Comparison of ENCODE assay signal across 34 cellular contexts in the genomic region with DNA sequence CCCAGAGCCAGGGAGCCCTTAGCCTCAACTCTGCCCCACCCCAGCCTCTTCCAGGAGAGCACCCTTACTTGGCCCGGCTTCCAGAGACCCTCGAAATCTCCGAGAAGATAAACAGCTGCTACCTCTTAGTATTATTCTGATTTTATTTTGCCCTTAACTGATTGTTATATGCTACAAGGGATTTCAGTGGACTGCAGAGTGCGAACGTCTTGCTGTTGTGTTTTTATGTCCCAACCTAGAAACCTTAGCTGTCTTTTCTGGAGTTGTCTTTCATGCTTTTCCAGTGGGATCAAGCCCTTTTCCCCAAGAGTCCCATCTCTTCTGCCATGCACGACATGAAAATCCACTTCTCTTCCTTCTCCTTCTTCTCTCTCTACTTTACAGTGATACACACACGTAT. TPM values are rescaled to one million over a fixed set of nuclear protein-coding genes. Genes with fewer than 3 reads are reported as not detected.
"Had no signal": no experiment of that assay in that cellular context is flagged by ENCODE, and none has a peak within 500 bp of the region (broad histone marks: within the 10 kb centered on the region; RNA-seq: fewer than 3 reads in every experiment).

No MANE protein-coding gene starts in this region.

- H3K27ac ChIP-seq: neural progenitor cell, ovary, parathyroid adenoma, psoas muscle, skin epidermis, spleen, stomach, thoracic aorta, thyroid gland, tibial nerve, upper lobe of left lung, vagina had no signal

- H3K27me3 ChIP-seq: neural progenitor cell, ovary, spleen, stomach, thyroid gland, tibial nerve, upper lobe of left lung, vagina had no signal

- H3K4me3 Mint-ChIP-seq: naive thymus-derived CD8-positive, alpha-beta T cell; natural killer cell treated with Interleukin-12 subunit alpha and Interleukin-12 subunit beta and Interleukin-15 and Interleukin-18, amount 100 ng/mL, for 72 hours; neural progenitor cell; stimulated activated effector memory CD8-positive, alpha-beta T cell treated with anti-CD3 and anti-CD28 coated beads, Interleukin-12 subunit alpha, Interleukin-12 subunit beta, amount 100 ng/mL, for 72 hours; stimulated activated naive B cell treated with anti-CD40 and anti-IgM and Interleukin-4, amounts not matched to agents 10 μg/mL and 1 μg/mL and 100 μg/mL, for 72 hours; stimulated activated naive CD8-positive, alpha-beta T cell treated with anti-CD3 and anti-CD28 coated beads, Interleukin-15, Interleukin-2, amounts not matched to agents 100 ng/mL and 50 ng/mL, for 24 hours had no signal

- H3K4me1 ChIP-seq: neural progenitor cell, parathyroid adenoma, psoas muscle, spleen, thyroid gland, tibial nerve, upper lobe of left lung, vagina had no signal

- H3K79me2 ChIP-seq: parathyroid adenoma had no signal

- FAIRE-seq: urothelium cell line had no signal

- H3K9ac ChIP-seq: neural progenitor cell, parathyroid adenoma had no signal

- DNase-seq: naive B cell; naive thymus-derived CD8-positive, alpha-beta T cell; occipital lobe; ovary; posterior cingulate gyrus; psoas muscle; spleen; stimulated activated CD4-positive, alpha-beta T cell treated with anti-CD3 and anti-CD28 coated beads, Interleukin-12 subunit alpha, Interleukin-12 subunit beta, amount 100 ng/mL, for 4 hours; stimulated activated CD4-positive, alpha-beta T cell treated with anti-CD3 and anti-CD28 coated beads, Interleukin-1b, Interleukin-23, amount 100 ng/mL, for 48 hours; stimulated activated CD4-positive, alpha-beta T cell treated with anti-CD3 and anti-CD28 coated beads, Interleukin-4, amount 100 ng/mL, for 1 hour; stimulated activated naive B cell treated with anti-CD40 and anti-IgM and Interleukin-4, amounts not matched to agents 10 μg/mL and 1 μg/mL and 100 μg/mL, for 72 hours; stimulated activated naive CD4-positive, alpha-beta T cell treated with Interleukin-2 at 50 U/mL for 16 hours; stomach; thyroid gland; trophoblast cell had no signal

- H3K27ac Mint-ChIP-seq: natural killer cell treated with Interleukin-12 subunit alpha and Interleukin-12 subunit beta and Interleukin-15 and Interleukin-18, amount 100 ng/mL, for 72 hours; neural progenitor cell; progenitor cell of endocrine pancreas; stimulated activated effector memory CD8-positive, alpha-beta T cell treated with anti-CD3 and anti-CD28 coated beads, Interleukin-12 subunit alpha, Interleukin-12 subunit beta, amount 100 ng/mL, for 72 hours; stimulated activated naive B cell treated with anti-CD40 and anti-IgM and Interleukin-4, amounts not matched to agents 10 μg/mL and 1 μg/mL and 100 μg/mL, for 72 hours; stimulated activated naive CD8-positive, alpha-beta T cell treated with anti-CD3 and anti-CD28 coated beads, Interleukin-15, Interleukin-2, amounts not matched to agents 100 ng/mL and 50 ng/mL, for 24 hours had no signal

- H2AFZ ChIP-seq: neural progenitor cell, parathyroid adenoma had no signal

- H3K4me2 ChIP-seq: neural progenitor cell, smooth muscle cell had no signal

- H3K36me3 ChIP-seq: neural progenitor cell, ovary, thyroid gland, vagina had no signal

- ATAC-seq: naive thymus-derived CD8-positive, alpha-beta T cell; natural killer cell treated with Interleukin-12 subunit alpha and Interleukin-12 subunit beta and Interleukin-15 and Interleukin-18, amount 100 ng/mL, for 72 hours; psoas muscle; right cardiac atrium; sciatic nerve; stimulated activated effector memory CD8-positive, alpha-beta T cell treated with anti-CD3 and anti-CD28 coated beads, Interleukin-12 subunit alpha, Interleukin-12 subunit beta, amount 100 ng/mL, for 72 hours; stimulated activated naive B cell treated with anti-CD40 and anti-IgM and Interleukin-4, amounts not matched to agents 10 μg/mL and 1 μg/mL and 100 μg/mL, for 72 hours had no signal

- H3K4me1 Mint-ChIP-seq: naive B cell; stimulated activated effector memory CD8-positive, alpha-beta T cell treated with anti-CD3 and anti-CD28 coated beads, Interleukin-12 subunit alpha, Interleukin-12 subunit beta, amount 100 ng/mL, for 72 hours had no signal

- H3K27me3 Mint-ChIP-seq: progenitor cell of endocrine pancreas; stimulated activated naive CD8-positive, alpha-beta T cell treated with anti-CD3 and anti-CD28 coated beads, Interleukin-15, Interleukin-2, amounts not matched to agents 100 ng/mL and 50 ng/mL, for 24 hours had no signal

- H3K4me3 ChIP-seq: neural progenitor cell, ovary, psoas muscle, skin epidermis, smooth muscle cell, spleen, stomach, thoracic aorta, thyroid gland, tibial nerve, upper lobe of left lung, vagina had no signal

- H3K9me3 Mint-ChIP-seq: naive B cell; naive thymus-derived CD8-positive, alpha-beta T cell; natural killer cell treated with Interleukin-12 subunit alpha and Interleukin-12 subunit beta and Interleukin-15 and Interleukin-18, amount 100 ng/mL, for 72 hours; neural progenitor cell; stimulated activated effector memory CD8-positive, alpha-beta T cell treated with anti-CD3 and anti-CD28 coated beads, Interleukin-12 subunit alpha, Interleukin-12 subunit beta, amount 100 ng/mL, for 72 hours; stimulated activated naive B cell treated with anti-CD40 and anti-IgM and Interleukin-4, amounts not matched to agents 10 μg/mL and 1 μg/mL and 100 μg/mL, for 72 hours; stimulated activated naive CD8-positive, alpha-beta T cell treated with anti-CD3 and anti-CD28 coated beads, Interleukin-15, Interleukin-2, amounts not matched to agents 100 ng/mL and 50 ng/mL, for 24 hours had no signal

- H3K36me3 Mint-ChIP-seq: naive B cell; natural killer cell treated with Interleukin-12 subunit alpha and Interleukin-12 subunit beta and Interleukin-15 and Interleukin-18, amount 100 ng/mL, for 72 hours; stimulated activated effector memory CD8-positive, alpha-beta T cell treated with anti-CD3 and anti-CD28 coated beads, Interleukin-12 subunit alpha, Interleukin-12 subunit beta, amount 100 ng/mL, for 72 hours; stimulated activated naive B cell treated with anti-CD40 and anti-IgM and Interleukin-4, amounts not matched to agents 10 μg/mL and 1 μg/mL and 100 μg/mL, for 72 hours had no signal

- H3K9me3 ChIP-seq: ovary, psoas muscle, spleen, stomach, thoracic aorta, thyroid gland, tibial nerve, upper lobe of left lung, vagina had no signal

RNA-seq across cellular contexts. Expression of a gene that starts 47.0 kb away (rescaled TPM):
- total RNA-seq: osteoblast, progenitor cell of endocrine pancreas, renal cortical epithelial cell, smooth muscle cell, temporal lobe had no signal
- polyA plus RNA-seq: neural cell, smooth muscle cell had no signal

RNA-seq across cellular contexts. Expression of a gene that starts 59.3 kb away (rescaled TPM):
- total RNA-seq: progenitor cell of endocrine pancreas had no signal
- polyA plus RNA-seq: neural cell, smooth muscle cell had no signal
